Comparison of ENCODE assay signal across 8 cellular contexts in genomic region chr6:70413829-70414494, GRCh38. TPM values are rescaled to one million over a fixed set of nuclear protein-coding genes. Genes with fewer than 3 reads are reported as not detected.
DNase-seq lines count a peak whose midpoint lies in the region; ATAC-seq, FAIRE-seq and TF ChIP-seq lines count a peak whose summit lies in the region.

No MANE protein-coding gene starts in this region.

- ATAC-seq in GM18520 (IDR thresholded peaks at IDR 0.05; ENCODE audit: unreplicated experiment) (peak; percentile 4), HG03095 (IDR thresholded peaks at IDR 0.05; ENCODE audit: unreplicated experiment) (peak; percentile 18)
- ATAC-seq in stimulated activated effector memory CD8-positive, alpha-beta T cell treated with anti-CD3 and anti-CD28 coated beads, Interleukin-12 subunit alpha, Interleukin-12 subunit beta, amount 100 ng/mL, for 72 hours = peak; percentile 54

- no peaks in the 10 kb centered on the region for H3K9me1 ChIP-seq in keratinocyte (ENCODE audit: control insufficient read depth, extremely low read depth, insufficient read depth, low read length)

- peak overlapping the region; percentile 85 for H3K4me2 ChIP-seq in OCI-LY7 (ENCODE audit: low read length)
- peak overlapping the region; percentile 83 for H3K4me2 ChIP-seq in keratinocyte (ENCODE audit: control insufficient read depth, extremely low read depth, insufficient read depth, low read depth, low read length)

- no TSS peak for BruUV-seq in OCI-LY7 (replicated peaks; lab: Mats Ljungman, UMichigan)

- H3K4me3 Mint-ChIP-seq in stimulated activated effector memory CD8-positive, alpha-beta T cell treated with anti-CD3 and anti-CD28 coated beads, Interleukin-12 subunit alpha, Interleukin-12 subunit beta, amount 100 ng/mL, for 72 hours = peak overlapping the region; percentile 87

- no peaks in the 10 kb centered on the region for H3K9me3 ChIP-seq in OCI-LY7 (ENCODE audit: low read length)
- no peaks in the 10 kb centered on the region for H3K9me3 ChIP-seq in breast epithelium
- no peaks in the 10 kb centered on the region for H3K9me3 ChIP-seq in keratinocyte (ENCODE audit: control insufficient read depth, low read depth, low read length)

- H2AFZ ChIP-seq in OCI-LY7 (ENCODE audit: low read length) (peak overlapping the region; percentile 70; the same call in 1 of the 2 replicates), keratinocyte (ENCODE audit: control insufficient read depth, low read length) (peak overlapping the region; percentile 93)

- peak overlapping the region; percentile 96 for H3K9ac ChIP-seq in keratinocyte (ENCODE audit: control insufficient read depth, extremely low read depth, insufficient read depth, low read length)

- H3K9me2 ChIP-seq in OCI-LY7 (ENCODE audit: insufficient read depth, low read length) = no peaks in the 10 kb centered on the region

- H3K27ac Mint-ChIP-seq in stimulated activated effector memory CD8-positive, alpha-beta T cell treated with anti-CD3 and anti-CD28 coated beads, Interleukin-12 subunit alpha, Interleukin-12 subunit beta, amount 100 ng/mL, for 72 hours = peak overlapping the region; percentile 92

- peaks cover 50% of the 10 kb centered on the region for H3K79me2 ChIP-seq in OCI-LY7 (ENCODE audit: insufficient read depth, low read depth, low read length)
- peaks cover 29% of the 10 kb centered on the region for H3K79me2 ChIP-seq in keratinocyte (ENCODE audit: control insufficient read depth, insufficient read depth, low read length)

- no peak for TF ChIP-seq CTCF in OCI-LY7 (conservative IDR thresholded peaks at IDR 0.05; ENCODE audit: low read length)
- TF ChIP-seq CTCF in breast epithelium (IDR thresholded peaks at IDR 0.05) = no peak
- TF ChIP-seq CTCF in keratinocyte (optimal IDR thresholded peaks at IDR 0.05 in 1 of 3, IDR thresholded peaks at IDR 0.05 in 1 of 3, conservative IDR thresholded peaks at IDR 0.05 in 1 of 3; ENCODE audit: extremely low read depth in 1 of 3, insufficient read depth in 2 of 3, low read length in 3 of 3) = no peak

- peak overlapping the region; percentile 45 for H3K27ac ChIP-seq in OCI-LY7 (ENCODE audit: low read depth, low read length, poor library complexity, severe bottlenecking)
- H3K27ac ChIP-seq in breast epithelium = peak overlapping the region; percentile 86 to 88
- peak overlapping the region; percentile 71 for H3K27ac ChIP-seq in keratinocyte (ENCODE audit: control insufficient read depth, insufficient read depth, low read length)

- H3K4me3 ChIP-seq in OCI-LY7 (ENCODE audit: low read depth, low read length, poor library complexity, severe bottlenecking) = peak overlapping the region; percentile 75
- peak overlapping the region; percentile 85 to 96 (median 92) for H3K4me3 ChIP-seq in breast epithelium
- H3K4me3 ChIP-seq in keratinocyte (ENCODE audit: control insufficient read depth in 2 of 3, extremely low read depth in 1 of 3, insufficient read depth in 2 of 3, low read depth in 1 of 3, low read length in 3 of 3) = peak overlapping the region; percentile 83 to 99 (median 99)

- peaks cover 18% of the 10 kb centered on the region for H3K4me1 ChIP-seq in OCI-LY7 (ENCODE audit: insufficient read depth, low read length, poor library complexity, severe bottlenecking)
- no peaks in the 10 kb centered on the region for H3K4me1 ChIP-seq in breast epithelium
- peaks cover 17% of the 10 kb centered on the region for H3K4me1 ChIP-seq in keratinocyte (ENCODE audit: control insufficient read depth, extremely low read depth, insufficient read depth, low read length)

- CTCF ChIA-PET in OCI-LY7 (lab: Charles Lee; ENCODE audit: unreplicated experiment) = no interaction called here

- DNase-seq in C1 segment of cervical spinal cord (lab: John Stamatoyannopoulos, UW) (peak in 10 of 14 donors; percentile 45 to 72 (median 48)), OCI-LY7 (ENCODE audit: low spot score) (peak; percentile 48), breast epithelium (ENCODE audit: low spot score in 2 of 2) (no peak), keratinocyte (ENCODE audit: low read depth, low spot score) (no peak), NCI-H1436 treated with DMSO at 0.1 percent for 48 hours (lab: John Stamatoyannopoulos, UW) (no peak)
- DNase-seq in stimulated activated effector memory CD8-positive, alpha-beta T cell treated with anti-CD3 and anti-CD28 coated beads, Interleukin-12 subunit alpha, Interleukin-12 subunit beta, amount 100 ng/mL, for 72 hours (ENCODE audit: low spot score in 2 of 2) = no peak

- H4K20me1 ChIP-seq in OCI-LY7 (ENCODE audit: insufficient read depth, low read length) = peaks cover 10% of the 10 kb centered on the region; the same call in 1 of the 2 replicates
- H4K20me1 ChIP-seq in keratinocyte (ENCODE audit: control insufficient read depth, extremely low read depth, insufficient read depth, low read length) = no peaks in the 10 kb centered on the region

- peaks cover 23% of the 10 kb centered on the region for H3K4me1 Mint-ChIP-seq in stimulated activated effector memory CD8-positive, alpha-beta T cell treated with anti-CD3 and anti-CD28 coated beads, Interleukin-12 subunit alpha, Interleukin-12 subunit beta, amount 100 ng/mL, for 72 hours

- dilution Hi-C loops in keratinocyte (cut with MboI; ENCODE audit: extremely low pct_ligation_motif_present, low sequenced_read_pairs) = no loop called here

- H3K36me3 Mint-ChIP-seq in stimulated activated effector memory CD8-positive, alpha-beta T cell treated with anti-CD3 and anti-CD28 coated beads, Interleukin-12 subunit alpha, Interleukin-12 subunit beta, amount 100 ng/mL, for 72 hours = peaks cover 14% of the 10 kb centered on the region

- H3K36me3 ChIP-seq in OCI-LY7 (ENCODE audit: insufficient read depth, low read length) (peaks cover 23% of the 10 kb centered on the region), breast epithelium (no peaks in the 10 kb centered on the region), keratinocyte (ENCODE audit: control insufficient read depth in 2 of 2, extremely low read depth in 1 of 2, insufficient read depth in 2 of 2, low read length in 2 of 2) (peaks cover 4 to 6% of the 10 kb centered on the region in 2 experiments)

- H3K27me3 ChIP-seq in breast epithelium (no peaks in the 10 kb centered on the region), keratinocyte (ENCODE audit: control insufficient read depth, extremely low read depth, insufficient read depth, low read length) (no peaks in the 10 kb centered on the region)

- peak; percentile 34 for FAIRE-seq in keratinocyte (lab: Jason Lieb, UNC)

- TF ChIP-seq POLR2A in breast epithelium (IDR thresholded peaks at IDR 0.05) = no peak

- POLR2A ChIA-PET in OCI-LY7 (lab: Charles Lee) = interaction anchor here (0.6 to 3.5 kb wide), 12 partner anchors 8 to 274 kb away, joined by 3 to 18 read pairs (median 4); partner anchors contain the start of gene SMAP1

- intact Hi-C loops in OCI-LY7 (cut with micrococcal nuclease; ENCODE audit: unreplicated experiment) = loop anchor here (2.0 to 10.0 kb wide), 4 partner anchors 153 to 532 kb away; partner anchors contain the start of gene SDHAF4
- intact Hi-C loops in breast epithelium (cut with DNase I; ENCODE audit: low total_unique reads) = no loop called here

- no peaks in the 10 kb centered on the region for H3K9me3 Mint-ChIP-seq in stimulated activated effector memory CD8-positive, alpha-beta T cell treated with anti-CD3 and anti-CD28 coated beads, Interleukin-12 subunit alpha, Interleukin-12 subunit beta, amount 100 ng/mL, for 72 hours

RNA-seq across cellular contexts. Expression of gene FAM135A, which starts 0.7 kb away (rescaled TPM):
- total RNA-seq in OCI-LY7 (2014; rRNA removed; shearing (Covaris generic)) = 46.1 and 66.2 TPM in 2 replicates
- total RNA-seq in OCI-LY7 (2022) (35.5 and 41.3 TPM in 2 replicates), breast epithelium (10 to 100 TPM; 25.9 to 34.2 (median 30.2) TPM)
- polyA plus RNA-seq in keratinocyte = 13.8 to 21.3 TPM (median 15.9 TPM) in 3 replicates
- polyA plus RNA-seq in keratinocyte (2011; ENCODE audit: low read depth) = 32.6 TPM
- polyA plus RNA-seq in keratinocyte (2011; cell fraction: cytosol; rRNA removed) = 8.2 and 18.7 TPM in 2 replicates
- polyA plus RNA-seq in keratinocyte (2011; cell fraction: nucleus; rRNA removed) = 16.8 and 27.8 TPM in 2 replicates
- 9.8 and 26.5 TPM in 2 replicates for polyA plus RNA-seq in keratinocyte (2012; ENCODE audit: low replicate concordance)
- polyA minus RNA-seq in keratinocyte = 6.1 to 51.2 TPM (median 27.1 TPM) in 3 replicates
- polyA minus RNA-seq in keratinocyte (2011; cell fraction: cytosol; rRNA and poly(A)+ RNA removed) = 11.7 TPM
- polyA minus RNA-seq in keratinocyte (2011; cell fraction: nucleus; rRNA and poly(A)+ RNA removed) = 49.1 and 71.7 TPM in 2 replicates

Comparison
In these comparisons a context has a peak if more than half of its experiments do, and no peak if none do; other contexts are left out.
1. DNase-seq: peak in C1 segment of cervical spinal cord (10 of 14) and OCI-LY7 (single experiment); none in breast epithelium (0 of 2), keratinocyte (single experiment), stimulated activated effector memory CD8-positive, alpha-beta T cell treated with anti-CD3 and anti-CD28 coated beads, Interleukin-12 subunit alpha, Interleukin-12 subunit beta, amount 100 ng/mL, for 72 hours (0 of 2) and NCI-H1436 treated with DMSO at 0.1 percent for 48 hours (single experiment).
2. ATAC-seq: peak in every context shown above with its lines; median percentile 54 in stimulated activated effector memory CD8-positive, alpha-beta T cell treated with anti-CD3 and anti-CD28 coated beads, Interleukin-12 subunit alpha, Interleukin-12 subunit beta, amount 100 ng/mL, for 72 hours; 18 in HG03095; 4 in GM18520.
3. Peak in every context shown above with its lines, with median percentiles within 50 percentile points of each other: H3K27ac ChIP-seq and H3K4me3 ChIP-seq.